In the genomic region with DNA sequence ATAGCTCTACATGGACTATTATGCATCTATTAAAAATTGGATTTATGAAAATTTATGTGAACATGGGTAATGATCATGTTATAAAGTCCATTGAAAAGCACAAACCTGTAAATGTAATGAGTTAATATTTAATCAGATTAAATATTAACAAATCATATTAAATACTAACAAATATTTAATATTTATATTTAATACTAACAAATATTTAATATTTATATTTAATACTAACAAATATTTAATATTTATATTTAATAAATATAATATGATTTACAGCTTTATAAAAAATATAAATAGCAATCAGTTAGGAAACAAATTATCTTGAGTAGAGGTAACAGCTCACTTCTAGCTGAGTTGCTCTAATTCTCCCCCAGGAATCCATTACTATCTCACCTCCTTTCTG, we compare ENCODE assay signal across 30 cellular contexts.
"Had no signal": no experiment of that assay in that cellular context is flagged by ENCODE, and none has a peak within 500 bp of the region (broad histone marks: within the 10 kb centered on the region; RNA-seq: fewer than 3 reads in every experiment).

No MANE protein-coding gene starts in this region.

- H3K27ac ChIP-seq: ascending aorta, breast epithelium, cardiac muscle cell, coronary artery, dorsolateral prefrontal cortex, epithelial cell of prostate, esophagus squamous epithelium, WERI-Rb-1 had no signal

- H3K4me1 ChIP-seq: ascending aorta, breast epithelium, esophagus squamous epithelium had no signal

- H3K36me3 ChIP-seq: ascending aorta, breast epithelium, cardiac muscle cell, esophagus squamous epithelium, WERI-Rb-1 had no signal

- H3K4me3 ChIP-seq: ascending aorta, breast epithelium, cardiac muscle cell, coronary artery, dorsolateral prefrontal cortex, esophagus squamous epithelium had no signal

- DNase-seq: activated CD4-positive, alpha-beta memory T cell treated with anti-CD3 and anti-CD28 coated beads, Interleukin-2, amount 10 ng/mL, durations not matched to agents 7 days and 5 days; activated CD4-positive, alpha-beta T cell treated with anti-CD3 and anti-CD28 coated beads for 36 hours; activated CD4-positive, alpha-beta T cell treated with anti-CD3 and anti-CD28 coated beads, Interleukin-2, amount 10 ng/mL, durations not matched to agents 7 days and 5 days; activated CD4-positive, alpha-beta T cell treated with anti-CD3 and anti-CD28 coated beads, Interleukin-2, amount 50 U/mL, for 4 hours; activated CD4-positive, CD25-positive, alpha-beta regulatory T cell; activated CD4-positive, CD25-positive, alpha-beta regulatory T cell treated with anti-CD3 and anti-CD28 coated beads, Interleukin-2, amount 50 U/mL, for 72 hours; activated CD8-positive, alpha-beta memory T cell treated with anti-CD3 and anti-CD28 coated beads, Interleukin-2, amount 50 U/mL, for 48 hours; activated gamma-delta T cell; activated naive CD4-positive, alpha-beta T cell; activated naive CD4-positive, alpha-beta T cell treated with anti-CD3 and anti-CD28 coated beads, Interleukin-2, amount 10 ng/mL, durations not matched to agents 7 days and 5 days; activated naive CD8-positive, alpha-beta T cell treated with anti-CD3 and anti-CD28 coated beads, Interleukin-2, amount 10 ng/mL, durations not matched to agents 7 days and 5 days; activated T-cell treated with anti-CD3 and anti-CD28 coated beads for 4 hours; activated T-cell treated with anti-CD3 and anti-CD28 coated beads, Interleukin-2, amount 50 U/mL, for 24 hours; activated T-cell treated with anti-CD3 and anti-CD28 coated beads, Interleukin-2, amount 50 U/mL, for 72 hours; central memory CD4-positive, alpha-beta T cell; cerebellar nuclear complex; dorsolateral prefrontal cortex; effector memory CD4-positive, alpha-beta T cell; endodermal cell; esophagus squamous epithelium; foreskin melanocyte; head of caudate nucleus; hippocampal formation; T-helper 2 cell; WERI-Rb-1 had no signal

- H3K9me3 ChIP-seq: ascending aorta, breast epithelium, esophagus squamous epithelium had no signal
